In the genomic region with DNA sequence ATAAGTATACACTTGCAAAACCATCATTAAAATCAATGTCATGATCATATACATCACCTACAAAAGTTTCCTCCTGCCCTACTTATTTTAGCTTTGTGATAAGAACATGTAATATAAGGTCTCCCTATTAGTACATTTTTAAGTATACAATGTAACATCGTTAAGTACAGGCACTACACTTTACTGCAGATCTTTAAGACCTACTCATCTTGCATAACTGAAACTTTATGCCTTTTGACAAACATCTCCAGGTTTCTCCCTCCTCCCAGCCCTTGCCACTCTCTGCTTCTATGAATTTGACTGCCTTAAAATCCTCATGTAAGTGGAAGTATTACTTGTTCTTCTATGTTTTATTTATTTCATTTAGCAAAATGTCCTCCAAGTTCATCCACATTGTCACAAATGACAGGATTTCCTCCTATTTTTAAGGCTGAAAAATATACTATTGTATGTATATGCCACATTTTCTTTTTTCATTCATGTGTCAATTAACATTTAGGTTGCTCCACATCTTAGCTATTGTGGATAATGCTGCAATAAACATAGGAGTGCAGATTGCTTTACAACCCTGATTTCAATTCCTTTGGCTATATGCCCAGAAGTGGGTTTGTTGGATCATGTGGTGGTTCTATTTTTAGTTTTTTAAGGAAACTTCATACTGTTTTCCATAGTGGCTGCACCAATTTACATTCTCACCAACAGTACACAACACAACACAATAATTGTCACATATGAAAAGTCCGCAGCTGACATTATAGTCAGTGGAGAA, we compare ENCODE assay signal across 1 cellular context.
TF ChIP-seq lines count a peak whose summit lies in the region.

No MANE protein-coding gene starts in this region.

TF ChIP-seq in WTC11, 78 proteins besides CTCF, POLR2A, EP300 and RAD21 (continued from another document):
- TF ChIP-seq, protein P1, sequence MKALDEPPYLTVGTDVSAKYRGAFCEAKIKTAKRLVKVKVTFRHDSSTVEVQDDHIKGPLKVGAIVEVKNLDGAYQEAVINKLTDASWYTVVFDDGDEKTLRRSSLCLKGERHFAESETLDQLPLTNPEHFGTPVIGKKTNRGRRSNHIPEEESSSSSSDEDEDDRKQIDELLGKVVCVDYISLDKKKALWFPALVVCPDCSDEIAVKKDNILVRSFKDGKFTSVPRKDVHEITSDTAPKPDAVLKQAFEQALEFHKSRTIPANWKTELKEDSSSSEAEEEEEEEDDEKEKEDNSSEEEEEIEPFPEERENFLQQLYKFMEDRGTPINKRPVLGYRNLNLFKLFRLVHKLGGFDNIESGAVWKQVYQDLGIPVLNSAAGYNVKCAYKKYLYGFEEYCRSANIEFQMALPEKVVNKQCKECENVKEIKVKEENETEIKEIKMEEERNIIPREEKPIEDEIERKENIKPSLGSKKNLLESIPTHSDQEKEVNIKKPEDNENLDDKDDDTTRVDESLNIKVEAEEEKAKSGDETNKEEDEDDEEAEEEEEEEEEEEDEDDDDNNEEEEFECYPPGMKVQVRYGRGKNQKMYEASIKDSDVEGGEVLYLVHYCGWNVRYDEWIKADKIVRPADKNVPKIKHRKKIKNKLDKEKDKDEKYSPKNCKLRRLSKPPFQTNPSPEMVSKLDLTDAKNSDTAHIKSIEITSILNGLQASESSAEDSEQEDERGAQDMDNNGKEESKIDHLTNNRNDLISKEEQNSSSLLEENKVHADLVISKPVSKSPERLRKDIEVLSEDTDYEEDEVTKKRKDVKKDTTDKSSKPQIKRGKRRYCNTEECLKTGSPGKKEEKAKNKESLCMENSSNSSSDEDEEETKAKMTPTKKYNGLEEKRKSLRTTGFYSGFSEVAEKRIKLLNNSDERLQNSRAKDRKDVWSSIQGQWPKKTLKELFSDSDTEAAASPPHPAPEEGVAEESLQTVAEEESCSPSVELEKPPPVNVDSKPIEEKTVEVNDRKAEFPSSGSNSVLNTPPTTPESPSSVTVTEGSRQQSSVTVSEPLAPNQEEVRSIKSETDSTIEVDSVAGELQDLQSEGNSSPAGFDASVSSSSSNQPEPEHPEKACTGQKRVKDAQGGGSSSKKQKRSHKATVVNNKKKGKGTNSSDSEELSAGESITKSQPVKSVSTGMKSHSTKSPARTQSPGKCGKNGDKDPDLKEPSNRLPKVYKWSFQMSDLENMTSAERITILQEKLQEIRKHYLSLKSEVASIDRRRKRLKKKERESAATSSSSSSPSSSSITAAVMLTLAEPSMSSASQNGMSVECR (CRISPR knock-in tag; IDR thresholded peaks at IDR 0.05; ENCODE audit: borderline replicate concordance) = no peak
